18 cellular contexts compared by ENCODE assay signal in the genomic region with DNA sequence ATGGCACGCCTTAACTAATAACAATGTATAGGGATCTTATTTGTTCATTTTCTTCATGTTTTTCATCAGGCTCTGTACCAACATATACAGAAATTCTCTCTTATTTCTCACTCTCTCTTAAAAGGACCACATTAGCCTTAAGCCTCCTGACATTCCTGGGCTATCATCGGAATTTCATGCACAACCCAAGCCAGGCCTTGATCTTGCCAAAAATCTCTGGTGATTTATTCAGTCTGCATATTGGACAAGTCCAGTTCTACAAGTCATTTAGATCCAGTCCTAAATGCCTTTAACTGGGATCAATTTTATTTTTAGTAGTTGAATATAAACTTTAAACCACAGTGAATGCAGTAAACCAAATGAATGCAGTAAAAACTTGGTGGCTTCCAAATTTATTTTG.
DNase-seq lines count a peak whose midpoint lies in the region; ATAC-seq, FAIRE-seq and TF ChIP-seq lines count a peak whose summit lies in the region.
"Had no signal": no experiment of that assay in that cellular context is flagged by ENCODE, and none has a peak within 500 bp of the region (broad histone marks: within the 10 kb centered on the region; RNA-seq: fewer than 3 reads in every experiment).

No MANE protein-coding gene starts in this region.

- ATAC-seq in left ventricle myocardium superior (peak; percentile 27), HG02610 (IDR thresholded peaks at IDR 0.05; ENCODE audit: unreplicated experiment) (no peak)
- ATAC-seq: GM12878 had no signal

- H3K4me1 ChIP-seq in kidney (ENCODE audit: control insufficient read depth in 1 of 2, insufficient read depth in 1 of 2, low read depth in 1 of 2, low read length in 2 of 2) (peaks cover 2 to 6% of the 10 kb centered on the region in 2 donors), SJCRH30 (no peaks in the 10 kb centered on the region)
- H3K4me1 ChIP-seq: BLaER1 treated with 17β-estradiol and CSF1 and Interleukin-3, amounts not matched to agents 10 nM and 100 nM had no signal

- no peak for FAIRE-seq in kidney (lab: Jason Lieb, UNC)
- FAIRE-seq: GM12878, GM18507 had no signal

- no peaks in the 10 kb centered on the region for H3K36me3 ChIP-seq in kidney (ENCODE audit: control insufficient read depth in 1 of 2, insufficient read depth in 2 of 2, low read length in 2 of 2)
- no peaks in the 10 kb centered on the region for H3K36me3 ChIP-seq in SJCRH30
- H3K36me3 ChIP-seq: BLaER1 treated with 17β-estradiol and CSF1 and Interleukin-3, amounts not matched to agents 10 nM and 100 nM had no signal

- TF ChIP-seq CTCF in astrocyte of the cerebellum (IDR thresholded peaks at IDR 0.05; ENCODE audit: low read depth, low read length, missing control alignments) (no peak), kidney (IDR thresholded peaks at IDR 0.05; ENCODE audit: borderline replicate concordance, extremely low read depth, insufficient read depth) (no peak)

- no peak overlapping the region for H3K9ac ChIP-seq in kidney (ENCODE audit: low read length in 2 of 2)
- H3K9ac ChIP-seq: BLaER1 treated with 17β-estradiol and CSF1 and Interleukin-3, amounts not matched to agents 10 nM and 100 nM; GM23248 had no signal

- in situ Hi-C loops in astrocyte of the cerebellum (cut with HindIII; ENCODE audit: low sequenced_read_pairs) = no loop called here

- H3K27ac ChIP-seq in kidney (ENCODE audit: low read depth in 2 of 2, low read length in 2 of 2) (peak overlapping the region in 1 of 2 donors; percentile 2), SJCRH30 (no peak overlapping the region)
- H3K27ac ChIP-seq: 22Rv1; BLaER1 treated with 17β-estradiol and CSF1 and Interleukin-3, amounts not matched to agents 10 nM and 100 nM; GM23248 had no signal

- H3K9me3 ChIP-seq in kidney (ENCODE audit: control insufficient read depth in 1 of 2, low read length in 2 of 2) (no peaks in the 10 kb centered on the region), SJCRH30 (replicated peaks) (no peaks in the 10 kb centered on the region)
- H3K9me3 ChIP-seq: BLaER1 treated with 17β-estradiol and CSF1 and Interleukin-3, amounts not matched to agents 10 nM and 100 nM had no signal

- no peak for DNase-seq in left ventricle myocardium superior
- DNase-seq in cardiac septum (ENCODE audit: low spot score) = no peak
- DNase-seq in astrocyte of the cerebellum (ENCODE audit: low read depth) = peak; percentile 31
- peak; percentile 6 for DNase-seq in iris pigment epithelial cell (ENCODE audit: low read depth)
- DNase-seq in kidney = no peak
- DNase-seq in SJCRH30 = no peak
- no peak for DNase-seq in central memory CD4-positive, alpha-beta T cell
- DNase-seq: Calu3; CD4-positive, CD25-positive, alpha-beta regulatory T cell; DMS 273 treated with DMSO at 0.1 percent for 48 hours; GM23248; H7; IMR-90 had no signal

- H3K27me3 ChIP-seq in SJCRH30 = no peaks in the 10 kb centered on the region
- H3K27me3 ChIP-seq: BLaER1 treated with 17β-estradiol and CSF1 and Interleukin-3, amounts not matched to agents 10 nM and 100 nM had no signal

- intact Hi-C loops in left ventricle myocardium superior (cut with micrococcal nuclease) (no loop called here), cardiac septum (cut with DNase I) (no loop called here), kidney (cut with DNase I) (no loop called here)

- H3K4me3 ChIP-seq in astrocyte of the cerebellum (ENCODE audit: low read depth, low read length) (no peak overlapping the region), kidney (ENCODE audit: low read length in 2 of 2) (no peak overlapping the region), SJCRH30 (no peak overlapping the region)
- H3K4me3 ChIP-seq: BLaER1 treated with 17β-estradiol and CSF1 and Interleukin-3, amounts not matched to agents 10 nM and 100 nM; GM12878; GM23248 had no signal

Comparison
In these comparisons a context has a peak if more than half of its experiments do, and no peak if none do; other contexts are left out.
1. DNase-seq: peak in astrocyte of the cerebellum (single experiment) and iris pigment epithelial cell (single experiment); none in left ventricle myocardium superior (single experiment), cardiac septum (single experiment), kidney (single experiment), SJCRH30 (0 of 2) and central memory CD4-positive, alpha-beta T cell (single experiment).